ENCODE assay signal across 13 cellular contexts in the genomic region with DNA sequence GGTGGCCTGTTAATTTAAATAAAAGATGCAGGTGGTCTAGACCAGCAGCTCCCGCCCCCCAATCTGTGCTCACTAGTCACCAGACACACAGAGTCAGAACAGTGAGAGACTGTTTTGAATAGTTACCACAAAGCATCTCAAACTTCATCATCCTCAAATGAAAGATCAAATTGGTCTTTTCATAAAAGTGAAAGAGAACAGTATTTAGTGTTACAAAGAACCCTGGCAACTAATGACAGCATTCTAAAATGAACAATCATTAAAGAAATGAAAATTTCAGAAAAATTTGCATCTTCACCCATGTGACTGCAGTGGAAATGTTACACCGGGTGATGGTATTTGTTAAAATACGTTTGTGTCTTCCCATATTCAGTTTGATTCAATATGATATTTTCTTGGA.
DNase-seq lines count a peak whose midpoint lies in the region; ATAC-seq lines count a peak whose summit lies in the region.
"Had no signal": no experiment of that assay in that cellular context is flagged by ENCODE, and none has a peak within 500 bp of the region (broad histone marks: within the 10 kb centered on the region; RNA-seq: fewer than 3 reads in every experiment).

No MANE protein-coding gene starts in this region.

- H3K36me3 ChIP-seq in GM23248 (ENCODE audit: low read depth) = no peaks in the 10 kb centered on the region

- H3K4me1 ChIP-seq in GM23248 (ENCODE audit: insufficient read depth) = 0 out of 2 replicates have a peak, but pooled peaks cover 5% of the 10 kb centered on the region

- H3K4me3 Mint-ChIP-seq in stimulated activated naive CD8-positive, alpha-beta T cell treated with anti-CD3 and anti-CD28 coated beads, Interleukin-15, amount 100 ng/mL, for 72 hours = no peak overlapping the region

- no peak overlapping the region for H2AFZ ChIP-seq in GM23248

- H3F3A ChIP-seq in GM23248 (ENCODE audit: insufficient read depth) = no peaks in the 10 kb centered on the region

- no peaks in the 10 kb centered on the region for H3K79me2 ChIP-seq in GM23248 (ENCODE audit: insufficient read depth)

- H3K9me2 ChIP-seq in GM23248 (ENCODE audit: insufficient read depth) = no peaks in the 10 kb centered on the region

- H3K27ac ChIP-seq in GM23248 = no peak overlapping the region

- peaks cover 16% of the 10 kb centered on the region for H3K27me3 Mint-ChIP-seq in stimulated activated naive CD8-positive, alpha-beta T cell treated with anti-CD3 and anti-CD28 coated beads, Interleukin-15, amount 100 ng/mL, for 72 hours

- H3K27me3 ChIP-seq in GM23248 (replicated peaks; ENCODE audit: insufficient read depth) = no peaks in the 10 kb centered on the region

- H3K9ac ChIP-seq in GM23248 = no peak overlapping the region

- H3K9me3 Mint-ChIP-seq in stimulated activated naive CD8-positive, alpha-beta T cell treated with anti-CD3 and anti-CD28 coated beads, Interleukin-15, amount 100 ng/mL, for 72 hours = no peaks in the 10 kb centered on the region

- peak overlapping the region; percentile 69 to 85 for H3K27ac Mint-ChIP-seq in stimulated activated naive CD8-positive, alpha-beta T cell treated with anti-CD3 and anti-CD28 coated beads, Interleukin-15, amount 100 ng/mL, for 72 hours

- H3K9me3 ChIP-seq in GM23248 (ENCODE audit: low read depth) = no peaks in the 10 kb centered on the region

- in situ Hi-C loops in GM23248 (cut with MboI) = no loop called here

- no peak overlapping the region for H3K4me3 ChIP-seq in GM23248

- ATAC-seq in HG02588 (IDR thresholded peaks at IDR 0.05; ENCODE audit: unreplicated experiment) = peak; percentile 43
- ATAC-seq in HG03432 (IDR thresholded peaks at IDR 0.05; ENCODE audit: unreplicated experiment) = peak; percentile 51
- ATAC-seq in stimulated activated naive CD8-positive, alpha-beta T cell treated with anti-CD3 and anti-CD28 coated beads, Interleukin-15, amount 100 ng/mL, for 72 hours = peak; percentile 76
- ATAC-seq: left cardiac atrium had no signal

- WGBS in GM23248 (ENCODE audit: low coverage in 1 of 2, low lambda C conversion rate in 2 of 2, missing lambda C conversion rate in 2 of 2), 2 experiments = 86 to 91% methylated on average over 3 of the region's 3 CpGs

- peak; percentile 19 for DNase-seq in stimulated activated CD4-positive, alpha-beta T cell treated with anti-CD3 and anti-CD28 coated beads, Interleukin-1b, Interleukin-23, amount 100 ng/mL, for 48 hours
- no peak for DNase-seq in stimulated activated CD4-positive, alpha-beta T cell treated with anti-CD3 and anti-CD28 coated beads, Interleukin-2, amount 100 ng/mL, for 24 hours
- no peak for DNase-seq in stimulated activated naive CD8-positive, alpha-beta T cell treated with anti-CD3 and anti-CD28 coated beads, Interleukin-15, amount 100 ng/mL, for 72 hours
- DNase-seq in GM23248 = no peak
- no peak for DNase-seq in NCI-H774 (lab: John Stamatoyannopoulos, UW)
- DNase-seq in activated effector memory CD4-positive, alpha-beta T cell treated with Interleukin-2 at 50 U/mL for 16 hours = no peak
- DNase-seq: activated effector memory CD4-positive, alpha-beta T cell treated with anti-CD3 and anti-CD28 coated beads, Interleukin-2, amount 50 U/mL, for 16 hours; caudate nucleus; left cardiac atrium; NCI-H187 treated with DMSO at 0.1 percent for 48 hours; stimulated activated CD4-positive, alpha-beta T cell treated with anti-CD3 and anti-CD28 coated beads, Interleukin-12 subunit alpha, Interleukin-12 subunit beta, amount 100 ng/mL, for 4 hours had no signal

- H4K20me1 ChIP-seq in GM23248 (ENCODE audit: insufficient read depth) = no peaks in the 10 kb centered on the region

- H3K4me2 ChIP-seq in GM23248 (ENCODE audit: unreplicated experiment) = no peak overlapping the region

- H3K4me1 Mint-ChIP-seq in stimulated activated naive CD8-positive, alpha-beta T cell treated with anti-CD3 and anti-CD28 coated beads, Interleukin-15, amount 100 ng/mL, for 72 hours = peaks cover 8% of the 10 kb centered on the region
